In genomic region chr7:35677582-35678356, GRCh38 we compare ENCODE assay signal across 16 cellular contexts. TPM values are rescaled to one million over a fixed set of nuclear protein-coding genes. Genes with fewer than 3 reads are reported as not detected.
DNase-seq lines count a peak whose midpoint lies in the region; ATAC-seq and TF ChIP-seq lines count a peak whose summit lies in the region.
"Had no signal": no experiment of that assay in that cellular context is flagged by ENCODE, and none has a peak within 500 bp of the region (broad histone marks: within the 10 kb centered on the region; RNA-seq: fewer than 3 reads in every experiment).

No MANE protein-coding gene starts in this region.

- peaks cover 90% of the 10 kb centered on the region for H3K4me1 Mint-ChIP-seq in activated naive CD4-positive, alpha-beta T cell treated with anti-CD3 and anti-CD28 coated beads, Interleukin-2, amount 50 U/mL, for 24 hours
- H3K4me1 Mint-ChIP-seq in activated naive CD8-positive, alpha-beta T cell treated with anti-CD3 and anti-CD28 coated beads for 36 hours: peaks cover 59% of the 10 kb centered on the region
- peaks cover 59% of the 10 kb centered on the region for H3K4me1 Mint-ChIP-seq in stimulated activated effector memory CD8-positive, alpha-beta T cell treated with anti-CD3 and anti-CD28 coated beads, Interleukin-12 subunit alpha, Interleukin-12 subunit beta, amount 100 ng/mL, for 72 hours

- H3K4me1 ChIP-seq in HEK293 (ENCODE audit: control insufficient read depth, insufficient read depth, low read length): no peaks in the 10 kb centered on the region

- TF ChIP-seq CTCF in HEK293 (tag by site-specific recombination; IDR thresholded peaks at IDR 0.05): no peak
- TF ChIP-seq CTCF in dorsolateral prefrontal cortex (IDR thresholded peaks at IDR 0.05 in 54 of 56, conservative IDR thresholded peaks at IDR 0.05 in 2 of 56; ENCODE audit: low read depth in 1 of 56, partially characterized antibody in 56 of 56): no peak

- H3K36me3 Mint-ChIP-seq in activated naive CD4-positive, alpha-beta T cell treated with anti-CD3 and anti-CD28 coated beads, Interleukin-2, amount 50 U/mL, for 24 hours: peaks cover 19% of the 10 kb centered on the region
- H3K36me3 Mint-ChIP-seq in activated naive CD8-positive, alpha-beta T cell treated with anti-CD3 and anti-CD28 coated beads for 36 hours: peaks cover 16% of the 10 kb centered on the region
- peaks cover 5% of the 10 kb centered on the region for H3K36me3 Mint-ChIP-seq in stimulated activated effector memory CD8-positive, alpha-beta T cell treated with anti-CD3 and anti-CD28 coated beads, Interleukin-12 subunit alpha, Interleukin-12 subunit beta, amount 100 ng/mL, for 72 hours

- no peaks in the 10 kb centered on the region for H3K27me3 Mint-ChIP-seq in activated naive CD4-positive, alpha-beta T cell treated with anti-CD3 and anti-CD28 coated beads, Interleukin-2, amount 50 U/mL, for 24 hours
- H3K27me3 Mint-ChIP-seq in activated naive CD8-positive, alpha-beta T cell treated with anti-CD3 and anti-CD28 coated beads for 36 hours: no peaks in the 10 kb centered on the region
- H3K27me3 Mint-ChIP-seq: B cell; CD4-positive, alpha-beta memory T cell had no signal

- H3K27ac Mint-ChIP-seq in activated naive CD4-positive, alpha-beta T cell treated with anti-CD3 and anti-CD28 coated beads, Interleukin-2, amount 50 U/mL, for 24 hours: peak overlapping the region; percentile 3
- peak overlapping the region; percentile 23 for H3K27ac Mint-ChIP-seq in activated naive CD8-positive, alpha-beta T cell treated with anti-CD3 and anti-CD28 coated beads for 36 hours
- H3K27ac Mint-ChIP-seq in stimulated activated effector memory CD8-positive, alpha-beta T cell treated with anti-CD3 and anti-CD28 coated beads, Interleukin-12 subunit alpha, Interleukin-12 subunit beta, amount 100 ng/mL, for 72 hours: peak overlapping the region; percentile 58
- H3K27ac Mint-ChIP-seq: B cell had no signal

- ATAC-seq in stimulated activated effector memory CD8-positive, alpha-beta T cell treated with anti-CD3 and anti-CD28 coated beads, Interleukin-12 subunit alpha, Interleukin-12 subunit beta, amount 100 ng/mL, for 72 hours: peak; percentile 74
- no peak for ATAC-seq in GM18873 (IDR thresholded peaks at IDR 0.05; ENCODE audit: low FRiP score, unreplicated experiment)

- no peak overlapping the region for H3K4me3 Mint-ChIP-seq in activated naive CD4-positive, alpha-beta T cell treated with anti-CD3 and anti-CD28 coated beads, Interleukin-2, amount 50 U/mL, for 24 hours
- H3K4me3 Mint-ChIP-seq in activated naive CD8-positive, alpha-beta T cell treated with anti-CD3 and anti-CD28 coated beads for 36 hours: no peak overlapping the region
- H3K4me3 Mint-ChIP-seq in stimulated activated effector memory CD8-positive, alpha-beta T cell treated with anti-CD3 and anti-CD28 coated beads, Interleukin-12 subunit alpha, Interleukin-12 subunit beta, amount 100 ng/mL, for 72 hours: no peak overlapping the region
- H3K4me3 Mint-ChIP-seq: B cell had no signal

- H3K4me3 ChIP-seq in HEK293 (ENCODE audit: low read depth, low read length) (no peak overlapping the region), dorsolateral prefrontal cortex (no peak overlapping the region)

- POLR2A ChIA-PET in HEK293 (lab: Yijun Ruan, JAX): no interaction called here

- no peaks in the 10 kb centered on the region for H3K9me3 Mint-ChIP-seq in activated naive CD4-positive, alpha-beta T cell treated with anti-CD3 and anti-CD28 coated beads, Interleukin-2, amount 50 U/mL, for 24 hours
- peaks cover 5% of the 10 kb centered on the region for H3K9me3 Mint-ChIP-seq in activated naive CD8-positive, alpha-beta T cell treated with anti-CD3 and anti-CD28 coated beads for 36 hours
- H3K9me3 Mint-ChIP-seq in stimulated activated effector memory CD8-positive, alpha-beta T cell treated with anti-CD3 and anti-CD28 coated beads, Interleukin-12 subunit alpha, Interleukin-12 subunit beta, amount 100 ng/mL, for 72 hours: no peaks in the 10 kb centered on the region
- H3K9me3 Mint-ChIP-seq: CD4-positive, alpha-beta memory T cell had no signal

- DNase-seq in activated naive CD4-positive, alpha-beta T cell treated with Interleukin-2 at 50 U/mL for 16 hours: no peak
- no peak for DNase-seq in activated naive CD8-positive, alpha-beta T cell treated with anti-CD3 and anti-CD28 coated beads for 36 hours
- DNase-seq in stimulated activated effector memory CD8-positive, alpha-beta T cell treated with anti-CD3 and anti-CD28 coated beads, Interleukin-12 subunit alpha, Interleukin-12 subunit beta, amount 100 ng/mL, for 72 hours (ENCODE audit: low spot score in 2 of 2): no peak
- DNase-seq in dorsolateral prefrontal cortex: no peak
- DNase-seq: CD4-positive, alpha-beta memory T cell; DND-41; GF-D8; NCI-H1417; NCI-H1930; NCI-H2171; NCI-H774; SHP77 had no signal

- no peaks in the 10 kb centered on the region for H3K9me3 ChIP-seq in HEK293 (ENCODE audit: control insufficient read depth, insufficient read depth, low read depth, low read length)

- H3K36me3 ChIP-seq in HEK293 (ENCODE audit: control insufficient read depth in 2 of 2, insufficient read depth in 1 of 2, low read length in 2 of 2): no peaks in the 10 kb centered on the region

- H3K27me3 ChIP-seq in dorsolateral prefrontal cortex: no peaks in the 10 kb centered on the region

- CTCF ChIA-PET in HEK293 (lab: Yijun Ruan, JAX): no interaction called here

- H3K27ac ChIP-seq in HEK293 (ENCODE audit: extremely low read depth, low read depth, low read length) (no peak overlapping the region), dorsolateral prefrontal cortex (no peak overlapping the region)

- intact Hi-C loops in dorsolateral prefrontal cortex (cut with DNase I): no loop called here

TF ChIP-seq in HEK293, 187 proteins besides CTCF, POLR2A, EP300 and RAD21:
- TF ChIP-seq ZNF202 (tag by site-specific recombination; IDR thresholded peaks at IDR 0.05; ENCODE audit: borderline replicate concordance): no peak
- TF ChIP-seq PRDM10 (tag by site-specific recombination; IDR thresholded peaks at IDR 0.05): peak; percentile 50

RNA-seq across cellular contexts. Expression of gene HERPUD2, which starts 17.2 kb away (rescaled TPM):
- total RNA-seq in activated naive CD8-positive, alpha-beta T cell treated with anti-CD3 and anti-CD28 coated beads for 36 hours: 10 to 100 TPM; 19.1 to 21.3 TPM
- total RNA-seq in dorsolateral prefrontal cortex: 10 to 100 TPM; 24.1 to 66.9 (median 36.4) TPM

Comparison
In these comparisons a context has a peak if more than half of its experiments do, and no peak if none do; other contexts are left out.
1. H3K27ac Mint-ChIP-seq: peak in every context shown above with its lines; median percentile 58 in stimulated activated effector memory CD8-positive, alpha-beta T cell treated with anti-CD3 and anti-CD28 coated beads, Interleukin-12 subunit alpha, Interleukin-12 subunit beta, amount 100 ng/mL, for 72 hours; 23 in activated naive CD8-positive, alpha-beta T cell treated with anti-CD3 and anti-CD28 coated beads for 36 hours; 3 in activated naive CD4-positive, alpha-beta T cell treated with anti-CD3 and anti-CD28 coated beads, Interleukin-2, amount 50 U/mL, for 24 hours.